In genomic region chr19:40441719-40442253, GRCh38 we compare ENCODE assay signal across 11 cellular contexts. TPM values are rescaled to one million over a fixed set of nuclear protein-coding genes. Genes with fewer than 3 reads are reported as not detected.
DNase-seq lines count a peak whose midpoint lies in the region; ATAC-seq and TF ChIP-seq lines count a peak whose summit lies in the region.
"Had no signal": no experiment of that assay in that cellular context is flagged by ENCODE, and none has a peak within 500 bp of the region (broad histone marks: within the 10 kb centered on the region; RNA-seq: fewer than 3 reads in every experiment).

No MANE protein-coding gene starts in this region.

- peaks cover 2% of the 10 kb centered on the region for H3K4me1 ChIP-seq in NT2/D1 (ENCODE audit: insufficient read depth, insufficient read length)

- no peaks in the 10 kb centered on the region for H3K9me3 ChIP-seq in NT2/D1 (ENCODE audit: insufficient read depth, low read length)
- H3K9me3 ChIP-seq: HAP-1, ovary, Peyer's patch had no signal

- H3K9me3 Mint-ChIP-seq in Calu3 (ENCODE audit: low read depth, unreplicated experiment) (no peaks in the 10 kb centered on the region), progenitor cell of endocrine pancreas (ENCODE audit: low read depth) (no peaks in the 10 kb centered on the region)
- H3K9me3 Mint-ChIP-seq in effector memory CD8-positive, alpha-beta T cell: no peaks in the 10 kb centered on the region

- no peak overlapping the region for H3K4me3 ChIP-seq in NT2/D1 (ENCODE audit: insufficient read length, low read depth)

- BruUV-seq in Calu3 (replicated peaks; lab: Mats Ljungman, UMichigan): no TSS peak

- ATAC-seq in effector memory CD8-positive, alpha-beta T cell (replicated peaks): no peak
- ATAC-seq in GM18858 (IDR thresholded peaks at IDR 0.05; ENCODE audit: unreplicated experiment): no peak
- ATAC-seq in HG02884 (IDR thresholded peaks at IDR 0.05; ENCODE audit: unreplicated experiment): no peak
- no peak for ATAC-seq in HG03442 (IDR thresholded peaks at IDR 0.05; ENCODE audit: unreplicated experiment)

- CTCF ChIA-PET in Calu3 (lab: Charles Lee): interaction anchor here (2.3 kb wide), 1 partner anchor 21 kb away, joined by 18 read pairs; no protein-coding TSS in a partner anchor

- DNase-seq in Calu3 (no peak), NT2/D1 (ENCODE audit: low read depth, low spot score) (no peak), progenitor cell of endocrine pancreas (ENCODE audit: low spot score, unreplicated experiment) (no peak)
- DNase-seq in effector memory CD8-positive, alpha-beta T cell: no peak
- DNase-seq in activated CD4-positive, alpha-beta T cell treated with anti-CD3 and anti-CD28 coated beads for 48 hours: no peak
- DNase-seq: Peyer's patch had no signal

- H3K27me3 Mint-ChIP-seq in Calu3 (ENCODE audit: unreplicated experiment): no peaks in the 10 kb centered on the region
- H3K27me3 Mint-ChIP-seq in effector memory CD8-positive, alpha-beta T cell: no peaks in the 10 kb centered on the region
- H3K27me3 Mint-ChIP-seq in progenitor cell of endocrine pancreas: no peaks in the 10 kb centered on the region

- H3K4me1 Mint-ChIP-seq in Calu3 (ENCODE audit: low read depth, unreplicated experiment): peaks cover 25% of the 10 kb centered on the region
- H3K4me1 Mint-ChIP-seq in effector memory CD8-positive, alpha-beta T cell (ENCODE audit: low read depth in 2 of 2): peaks cover 13 to 28% of the 10 kb centered on the region in 2 donors
- peaks cover 17% of the 10 kb centered on the region for H3K4me1 Mint-ChIP-seq in progenitor cell of endocrine pancreas (ENCODE audit: low read depth)

- H3K27ac Mint-ChIP-seq in Calu3 (ENCODE audit: unreplicated experiment): no peak overlapping the region
- peak overlapping the region; percentile 80 to 96 for H3K27ac Mint-ChIP-seq in effector memory CD8-positive, alpha-beta T cell
- H3K27ac Mint-ChIP-seq in progenitor cell of endocrine pancreas: peak overlapping the region; percentile 97

- peak overlapping the region; percentile 70 for H3K9ac ChIP-seq in NT2/D1 (ENCODE audit: insufficient read length, low read depth)

- no peaks in the 10 kb centered on the region for H3K27me3 ChIP-seq in NT2/D1 (ENCODE audit: insufficient read depth, insufficient read length)
- H3K27me3 ChIP-seq: ovary, Peyer's patch had no signal

- H3K4me3 Mint-ChIP-seq in Calu3 (ENCODE audit: low read depth, unreplicated experiment) (peak overlapping the region; percentile 90), progenitor cell of endocrine pancreas (ENCODE audit: low read depth) (peak overlapping the region; percentile 95)
- peak overlapping the region; percentile 94 to 98 for H3K4me3 Mint-ChIP-seq in effector memory CD8-positive, alpha-beta T cell

- H3K36me3 ChIP-seq in NT2/D1 (ENCODE audit: insufficient read depth, insufficient read length, low read length): peaks cover 28% of the 10 kb centered on the region
- H3K36me3 ChIP-seq: ovary had no signal

- TF ChIP-seq CTCF in Calu3 (IDR thresholded peaks at IDR 0.05; ENCODE audit: unreplicated experiment): no peak
- no peak for TF ChIP-seq CTCF in progenitor cell of endocrine pancreas (IDR thresholded peaks at IDR 0.05; ENCODE audit: unreplicated experiment)

- H3K36me3 Mint-ChIP-seq in Calu3 (ENCODE audit: insufficient read depth, unreplicated experiment) (peaks cover 67% of the 10 kb centered on the region), progenitor cell of endocrine pancreas (ENCODE audit: insufficient read depth) (peaks cover 7% of the 10 kb centered on the region)
- H3K36me3 Mint-ChIP-seq in effector memory CD8-positive, alpha-beta T cell (ENCODE audit: insufficient read depth): peaks cover 43% of the 10 kb centered on the region

- intact Hi-C loops in Calu3 (cut with micrococcal nuclease; ENCODE audit: unreplicated experiment): loop anchor here (10.0 kb wide), 1 partner anchor 137 kb away; no protein-coding TSS in a partner anchor

RNA-seq across cellular contexts. Expression of gene SERTAD3, which starts 2.3 kb away (rescaled TPM):
- 51.9 and 56.7 TPM in 2 replicates for total RNA-seq in Calu3 (2022)
- 26.5 and 27.5 TPM in 2 replicates for total RNA-seq in progenitor cell of endocrine pancreas

RNA-seq across cellular contexts. Expression of gene SERTAD1, which starts 16.0 kb away (rescaled TPM):
- total RNA-seq in Calu3 (2022) (12.3 and 15.4 TPM in 2 replicates), progenitor cell of endocrine pancreas (4.1 and 4.4 TPM in 2 replicates)

RNA-seq across cellular contexts. Expression of gene BLVRB, which starts 23.8 kb away (rescaled TPM):
- total RNA-seq in Calu3 (2022) (107 and 118 TPM in 2 replicates), progenitor cell of endocrine pancreas (14.0 and 16.4 TPM in 2 replicates)

RNA-seq across cellular contexts. Expression of gene SPTBN4, which starts 25.0 kb away (rescaled TPM):
- total RNA-seq in Calu3 (2022) (0.80 and 1.3 TPM in 2 replicates), progenitor cell of endocrine pancreas (2.8 and 3.1 TPM in 2 replicates)

RNA-seq across cellular contexts. Expression of gene PRX, which starts 28.6 kb away (rescaled TPM):
- total RNA-seq in Calu3 (2022): 1.6 and 1.8 TPM in 2 replicates
- total RNA-seq in progenitor cell of endocrine pancreas: 0.96 and 1.2 TPM in 2 replicates
